Comparison of ENCODE assay signal across 8 cellular contexts in genomic region chr6:52595000-52595795, GRCh38. TPM values are rescaled to one million over a fixed set of nuclear protein-coding genes. Genes with fewer than 3 reads are reported as not detected.
DNase-seq lines count a peak whose midpoint lies in the region; ATAC-seq, FAIRE-seq and TF ChIP-seq lines count a peak whose summit lies in the region.

No MANE protein-coding gene starts in this region.

- peak overlapping the region; percentile 57 for H3K9ac ChIP-seq in HepG2 (ENCODE audit: insufficient read depth, low read depth, low read length)

- TF ChIP-seq CTCF in body of pancreas (IDR thresholded peaks at IDR 0.05) (no peak), HepG2 (CRISPR knock-in tag; IDR thresholded peaks at IDR 0.05) (no peak)

- WGBS in body of pancreas, 2 donors = 57 to 61% methylated on average over 7 of the region's 7 CpGs
- 5% methylated on average over 7 of the region's 7 CpGs for WGBS in HepG2 (ENCODE audit: low lambda C conversion rate)
- WGBS in urinary bladder = 18% methylated on average over 7 of the region's 7 CpGs

- H3K27ac ChIP-seq in body of pancreas = peak overlapping the region in 1 of 4 donors; percentile 26
- H3K27ac ChIP-seq in HepG2 (ENCODE audit: extremely low read length, insufficient read depth, low read length) = peak overlapping the region; percentile 72
- H3K27ac ChIP-seq in urinary bladder (ENCODE audit: low read depth) = peak overlapping the region; percentile 54

- POLR2A ChIA-PET in activated CD4-positive, alpha-beta T cell treated with anti-CD3 and anti-CD28 coated beads for 36 hours (lab: Charles Lee) = no interaction called here
- POLR2A ChIA-PET in HepG2 (lab: Yijun Ruan, JAX) = interaction anchor here (0.8 to 6.6 kb wide), 14 partner anchors 18 to 470 kb away, joined by 3 to 133 read pairs (median 4); partner anchors contain the start of genes EFHC1, FBXO9, GSTA4 and TRAM2

- no peak overlapping the region for H3K4me3 Mint-ChIP-seq in activated CD4-positive, alpha-beta T cell treated with anti-CD3 and anti-CD28 coated beads for 36 hours

- H3K4me1 Mint-ChIP-seq in activated CD4-positive, alpha-beta T cell treated with anti-CD3 and anti-CD28 coated beads for 36 hours = peaks cover 16% of the 10 kb centered on the region

- ATAC-seq in activated CD4-positive, alpha-beta T cell treated with anti-CD3 and anti-CD28 coated beads for 36 hours = peak; percentile 71
- ATAC-seq in HG02610 (IDR thresholded peaks at IDR 0.05; ENCODE audit: unreplicated experiment) (peak; percentile 89), body of pancreas (peak; percentile 54), HepG2 (peak; percentile 62)

- H3K9me3 Mint-ChIP-seq in activated CD4-positive, alpha-beta T cell treated with anti-CD3 and anti-CD28 coated beads for 36 hours (ENCODE audit: low read depth) = no peaks in the 10 kb centered on the region

- TF ChIP-seq POLR2A in body of pancreas (IDR thresholded peaks at IDR 0.05) = no peak
- TF ChIP-seq POLR2A in HepG2 (IDR thresholded peaks at IDR 0.05; ENCODE audit: insufficient read depth in 1 of 2, low read depth in 2 of 2, low read length in 2 of 2) = no peak

- H3K4me3 ChIP-seq in body of pancreas = no peak overlapping the region
- peak overlapping the region; percentile 22 to 56 (median 43) for H3K4me3 ChIP-seq in HepG2 (replicated peaks in 1 of 3; ENCODE audit: insufficient read depth in 1 of 3, low read depth in 2 of 3, low read length in 3 of 3)
- no peak overlapping the region for H3K4me3 ChIP-seq in urinary bladder (ENCODE audit: low read depth, low read length)

- no peak overlapping the region for H3K27ac Mint-ChIP-seq in activated CD4-positive, alpha-beta T cell treated with anti-CD3 and anti-CD28 coated beads for 36 hours

- no peak for FAIRE-seq in HepG2 (lab: Jason Lieb, UNC)

- H2AFZ ChIP-seq in HepG2 (ENCODE audit: low read length) = peak overlapping the region; percentile 51

- H3K9me3 ChIP-seq in body of pancreas (no peaks in the 10 kb centered on the region), HepG2 (ENCODE audit: low read length) (no peaks in the 10 kb centered on the region)

- intact Hi-C loops in activated CD4-positive, alpha-beta T cell treated with anti-CD3 and anti-CD28 coated beads for 36 hours (cut with DNase I, micrococcal nuclease) = loop anchor here in 1 of 2 experiments (5.0 kb wide), 1 partner anchor 178 kb away; no protein-coding TSS in a partner anchor
- intact Hi-C loops in body of pancreas (cut with DNase I) = loop anchor here (10.0 kb wide), 1 partner anchor 180 kb away; no protein-coding TSS in a partner anchor
- intact Hi-C loops in HepG2 (cut with micrococcal nuclease; ENCODE audit: unreplicated experiment) = loop anchor here (5.0 kb wide), 1 partner anchor 313 kb away; the partner anchor contains the start of gene MCM3

- no peak for TF ChIP-seq RAD21 in HepG2 (CRISPR knock-in tag; IDR thresholded peaks at IDR 0.05)

- H3K27me3 Mint-ChIP-seq in activated CD4-positive, alpha-beta T cell treated with anti-CD3 and anti-CD28 coated beads for 36 hours = peaks cover 3% of the 10 kb centered on the region

- H3K36me3 ChIP-seq in body of pancreas (replicated peaks in 1 of 2; ENCODE audit: insufficient read depth in 1 of 2, low read depth in 2 of 2) (no peaks in the 10 kb centered on the region), HepG2 (replicated peaks in 1 of 2; ENCODE audit: control insufficient read depth in 1 of 2, insufficient read depth in 2 of 2, low read length in 2 of 2) (no peaks in the 10 kb centered on the region), urinary bladder (ENCODE audit: insufficient read depth) (no peaks in the 10 kb centered on the region)

- peak overlapping the region; percentile 84 for H3K4me2 ChIP-seq in HepG2 (ENCODE audit: low read depth, low read length)

- H3K4me1 ChIP-seq in body of pancreas (peaks cover 6% of the 10 kb centered on the region), HepG2 (ENCODE audit: insufficient read depth, low read length) (peaks cover 78% of the 10 kb centered on the region), urinary bladder (ENCODE audit: insufficient read depth) (no peaks in the 10 kb centered on the region)

- no peaks in the 10 kb centered on the region for H3K36me3 Mint-ChIP-seq in activated CD4-positive, alpha-beta T cell treated with anti-CD3 and anti-CD28 coated beads for 36 hours (ENCODE audit: low read depth)

- in situ Hi-C loops in HepG2 (cut with HindIII; ENCODE audit: extremely low pct_ligation_motif_present, low pct_unique_long_range_greater_than_20kb) = loop anchor here (5.0 kb wide), 2 partner anchors 67 to 178 kb away; no protein-coding TSS in a partner anchor

- DNase-seq in activated CD4-positive, alpha-beta T cell treated with anti-CD3 and anti-CD28 coated beads for 36 hours = no peak
- DNase-seq in activated CD4-positive, alpha-beta T cell treated with anti-CD3 and anti-CD28 coated beads for 4 hours = no peak
- DNase-seq in NCI-H1092 (lab: John Stamatoyannopoulos, UW) (peak; percentile 22), body of pancreas (peak in 1 of 4 donors; percentile 43), HepG2 (ENCODE audit: low spot score) (peak; percentile 81)
- no peak for DNase-seq in stimulated activated CD4-positive, alpha-beta T cell treated with anti-CD3 and anti-CD28 coated beads, Interleukin-4, amount 100 ng/mL, for 24 hours

- CTCF ChIA-PET in activated CD4-positive, alpha-beta T cell treated with anti-CD3 and anti-CD28 coated beads for 36 hours (lab: Charles Lee) = interaction anchor here (0.6 to 4.4 kb wide), 12 partner anchors 12 to 350 kb away, joined by 3 to 15 read pairs (median 4); no protein-coding TSS in a partner anchor
- CTCF ChIA-PET in HepG2 (lab: Yijun Ruan, JAX; ENCODE audit: low intra/inter-chr PET ratio, low total read pairs) = no interaction called here

- BruUV-seq in HepG2 (replicated peaks; lab: Mats Ljungman, UMichigan) = no TSS peak

- no peaks in the 10 kb centered on the region for H3K27me3 ChIP-seq in body of pancreas
- H3K27me3 ChIP-seq in HepG2 (ENCODE audit: control insufficient read depth in 1 of 2, insufficient read depth in 2 of 2, low read length in 2 of 2) = no peaks in the 10 kb centered on the region

- H4K20me1 ChIP-seq in HepG2 (ENCODE audit: insufficient read depth, low read length) = no peaks in the 10 kb centered on the region

- TF ChIP-seq EP300 in HepG2 (IDR thresholded peaks at IDR 0.05; ENCODE audit: low read depth in 2 of 2, low read length in 2 of 2) = no peak
- no peak for TF ChIP-seq EP300 in HepG2 (CRISPR knock-in tag; IDR thresholded peaks at IDR 0.05; ENCODE audit: borderline replicate concordance)

- H3K79me2 ChIP-seq in HepG2 (ENCODE audit: insufficient read depth, low read length) = no peaks in the 10 kb centered on the region

TF ChIP-seq in HepG2, 621 proteins besides CTCF, POLR2A, EP300 and RAD21 (continues in another document):
- TF ChIP-seq ZNF710 (CRISPR knock-in tag; IDR thresholded peaks at IDR 0.05; ENCODE audit: borderline replicate concordance) (0 out of 2 replicates have a peak, but pooled peaks have one; percentile 34), GABPA (IDR thresholded peaks at IDR 0.05; ENCODE audit: low read depth, low read length) (no peak), GABPA (CRISPR knock-in tag; IDR thresholded peaks at IDR 0.05; ENCODE audit: low read depth) (0 out of 2 replicates have a peak, but pooled peaks have one; percentile 18), ATM (IDR thresholded peaks at IDR 0.05; ENCODE audit: borderline replicate concordance) (no peak), WIZ (CRISPR knock-in tag; IDR thresholded peaks at IDR 0.05) (0 out of 2 replicates have a peak, but pooled peaks have one; percentile 34)

RNA-seq across cellular contexts. Expression of gene TRAM2, which starts 18.3 kb away (rescaled TPM):
- 1 to 10 TPM; 3.5 to 3.6 TPM for total RNA-seq in activated CD4-positive, alpha-beta T cell treated with anti-CD3 and anti-CD28 coated beads for 36 hours
- total RNA-seq in body of pancreas (1 to 10 TPM; 6.7 to 7.9 TPM), HepG2 (2016; rRNA removed; fragmentation: Illumina TruSeq; extraction: Trizol) (40.5 and 49.1 TPM in 2 replicates), urinary bladder (25.2 TPM)
- 4.0 and 4.7 TPM in 2 replicates for total RNA-seq in HepG2 (2016; cell fraction: cytosol; rRNA removed; fragmentation: Illumina TruSeq; extraction: Trizol; ENCODE audit: low read depth)
- 36.8 and 47.0 TPM in 2 replicates for total RNA-seq in HepG2 (2016; cell fraction: insoluble cytoplasmic fraction; rRNA removed; fragmentation: Illumina TruSeq; extraction: Trizol)
- 24.9 and 25.7 TPM in 2 replicates for total RNA-seq in HepG2 (2016; cell fraction: membrane; rRNA removed; fragmentation: Illumina TruSeq; extraction: Trizol)
- 50.0 and 60.1 TPM in 2 replicates for total RNA-seq in HepG2 (2016; cell fraction: nucleus; rRNA removed; fragmentation: Illumina TruSeq; extraction: Trizol)
- polyA plus RNA-seq in HepG2 (2011; rRNA removed) (68.2 and 72.5 TPM in 2 replicates), urinary bladder (22.9 TPM)
- polyA plus RNA-seq in HepG2 (2011; cell fraction: cytosol; rRNA removed) = 51.1 and 62.3 TPM in 2 replicates
- polyA plus RNA-seq in HepG2 (2011; cell fraction: nucleus; rRNA removed) = 100.0 and 109 TPM in 2 replicates
- polyA plus RNA-seq in HepG2 (2012) = 42.0 and 55.5 TPM in 2 replicates
- polyA plus RNA-seq in HepG2 (2016; cell fraction: cytosol; fragmentation: Illumina TruSeq; extraction: Trizol; ENCODE audit: low read depth) = 2.3 and 2.5 TPM in 2 replicates
- 27.8 and 31.3 TPM in 2 replicates for polyA plus RNA-seq in HepG2 (2016; cell fraction: insoluble cytoplasmic fraction; fragmentation: Illumina TruSeq; extraction: Trizol; ENCODE audit: low read depth)
- 11.1 and 12.4 TPM in 2 replicates for polyA plus RNA-seq in HepG2 (2016; cell fraction: membrane; fragmentation: Illumina TruSeq; extraction: Trizol; ENCODE audit: low read depth)
- polyA plus RNA-seq in HepG2 (2016; cell fraction: nucleus; fragmentation: Illumina TruSeq; extraction: Trizol; ENCODE audit: insufficient read depth, low read depth) = 72.8 and 73.2 TPM in 2 replicates
- 21.3 and 119 TPM in 2 replicates for polyA minus RNA-seq in HepG2 (2011; rRNA and poly(A)+ RNA removed; ENCODE audit: low replicate concordance)
- 67.1 and 80.2 TPM in 2 replicates for polyA minus RNA-seq in HepG2 (2011; cell fraction: cytosol; rRNA and poly(A)+ RNA removed)
- 60.0 and 64.5 TPM in 2 replicates for polyA minus RNA-seq in HepG2 (2011; cell fraction: nucleus; rRNA and poly(A)+ RNA removed)

Comparison
In these comparisons a context has a peak if more than half of its experiments do, and no peak if none do; other contexts are left out.
1. DNase-seq: peak in NCI-H1092 (single experiment) and HepG2 (single experiment); none in activated CD4-positive, alpha-beta T cell treated with anti-CD3 and anti-CD28 coated beads for 36 hours (single experiment), activated CD4-positive, alpha-beta T cell treated with anti-CD3 and anti-CD28 coated beads for 4 hours (0 of 2) and stimulated activated CD4-positive, alpha-beta T cell treated with anti-CD3 and anti-CD28 coated beads, Interleukin-4, amount 100 ng/mL, for 24 hours (single experiment).
2. H3K4me3 ChIP-seq: peak in HepG2 (3 of 3); none in body of pancreas (0 of 2) and urinary bladder (single experiment).
3. Peak in every context shown above with its lines, with median percentiles within 50 percentile points of each other: ATAC-seq.